17 cellular contexts compared by ENCODE assay signal in the genomic region with DNA sequence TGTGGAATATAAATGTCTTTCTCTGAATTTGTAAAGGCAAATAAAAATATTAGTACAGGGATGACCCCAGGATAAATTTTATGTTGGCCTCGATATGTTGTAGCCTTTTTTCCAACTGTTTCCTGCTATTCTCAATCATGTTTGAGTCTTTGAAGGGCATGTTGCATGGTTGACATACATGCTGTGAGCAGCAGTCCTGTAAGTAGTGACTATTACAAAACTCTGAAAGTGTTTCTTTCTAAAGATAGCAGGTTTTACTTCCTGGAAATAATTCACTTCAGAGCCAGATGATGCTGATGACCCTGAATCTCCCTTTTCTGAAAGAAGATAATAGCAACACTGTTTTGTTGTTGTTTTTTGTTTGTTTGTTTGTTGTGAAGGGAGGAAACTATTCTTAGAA.
DNase-seq lines count a peak whose midpoint lies in the region; ATAC-seq, FAIRE-seq and TF ChIP-seq lines count a peak whose summit lies in the region.
"Had no signal": no experiment of that assay in that cellular context is flagged by ENCODE, and none has a peak within 500 bp of the region (broad histone marks: within the 10 kb centered on the region; RNA-seq: fewer than 3 reads in every experiment).

No MANE protein-coding gene starts in this region.

- in situ Hi-C loops in GM12878 (cut with MboI): no loop called here

- SMC1A ChIA-PET in GM12878 (lab: Charles Lee; ENCODE audit: uncharacterized antibody, unreplicated experiment): no interaction called here

- H3K36me3 ChIP-seq in KMS-11 (ENCODE audit: insufficient read depth) (no peaks in the 10 kb centered on the region), GM12878 (ENCODE audit: control insufficient read depth in 2 of 2, insufficient read depth in 2 of 2, low read length in 1 of 2) (no peaks in the 10 kb centered on the region), smooth muscle cell (ENCODE audit: low read depth) (no peaks in the 10 kb centered on the region)

- H3K27me3 ChIP-seq in KMS-11 (ENCODE audit: insufficient read depth, low read depth): no peaks in the 10 kb centered on the region
- H3K27me3 ChIP-seq in GM12878 (replicated peaks in 1 of 2; ENCODE audit: control insufficient read depth in 2 of 2, insufficient read depth in 2 of 2, low read length in 1 of 2): no peaks in the 10 kb centered on the region
- no peaks in the 10 kb centered on the region for H3K27me3 ChIP-seq in smooth muscle cell (ENCODE audit: low read depth)

- H3F3A ChIP-seq in smooth muscle cell (ENCODE audit: low read depth): no peaks in the 10 kb centered on the region

- 0% methylated on average over 1 of the region's 1 CpG for WGBS in GM12878 (ENCODE audit: insufficient coverage, insufficient replicate concordance, low lambda C conversion rate, missing lambda C conversion rate)
- 80% methylated on average over 1 of the region's 1 CpG for WGBS in smooth muscle cell (ENCODE audit: low lambda C conversion rate)
- WGBS in lower leg skin, 2 donors: 39 to 56% methylated on average over 1 of the region's 1 CpG

- H3K9ac ChIP-seq in KMS-11 (no peak overlapping the region), GM12878 (ENCODE audit: control insufficient read depth, insufficient read depth, low read length) (no peak overlapping the region), smooth muscle cell (ENCODE audit: low read depth) (no peak overlapping the region)

- intact Hi-C loops in GM12878 (cut with micrococcal nuclease; ENCODE audit: unreplicated experiment) (no loop called here), lower leg skin (cut with DNase I; ENCODE audit: low total_unique reads) (no loop called here)

- H2AFZ ChIP-seq in KMS-11 (ENCODE audit: low read depth): no peak overlapping the region
- no peak overlapping the region for H2AFZ ChIP-seq in GM12878 (ENCODE audit: control insufficient read depth, low read depth, low read length)
- no peak overlapping the region for H2AFZ ChIP-seq in smooth muscle cell (ENCODE audit: low read depth)

- peak; percentile 35; the same call in 2 of the 3 replicates for ATAC-seq in GM12878
- ATAC-seq: CD8-positive, alpha-beta T cell; HepG2 had no signal

- H3K4me1 ChIP-seq in KMS-11 (ENCODE audit: low read depth, poor library complexity, severe bottlenecking): peaks cover 19% of the 10 kb centered on the region
- no peaks in the 10 kb centered on the region for H3K4me1 ChIP-seq in GM12878 (ENCODE audit: control insufficient read depth, insufficient read depth, low read length)
- no peaks in the 10 kb centered on the region for H3K4me1 ChIP-seq in smooth muscle cell (ENCODE audit: low read depth)

- POLR2A ChIA-PET in GM12878 (lab: Charles Lee): interaction anchor here (0.6 kb wide), 1 partner anchor 41 kb away, joined by 3 read pairs; no protein-coding TSS in a partner anchor

- TF ChIP-seq EP300 in GM12878 (IDR thresholded peaks at IDR 0.05; ENCODE audit: borderline replicate concordance in 1 of 2, control insufficient read depth in 1 of 2, low read depth in 2 of 2, low read length in 2 of 2): no peak

- peak overlapping the region; percentile 49; the same call in 1 of the 2 replicates for H3K27ac ChIP-seq in KMS-11
- no peak overlapping the region for H3K27ac ChIP-seq in GM12878 (ENCODE audit: control insufficient read depth, insufficient read depth)
- H3K27ac ChIP-seq in smooth muscle cell (ENCODE audit: low read depth): peak overlapping the region; percentile 32
- H3K27ac ChIP-seq: 22Rv1 had no signal

- H3K4me2 ChIP-seq in KMS-11 (0 out of 2 replicates have a peak overlapping the region, but pooled peaks have one; percentile 9), GM12878 (ENCODE audit: control insufficient read depth, insufficient read depth) (no peak overlapping the region), smooth muscle cell (no peak overlapping the region)

- no peak for TF ChIP-seq RAD21 in GM12878 (IDR thresholded peaks at IDR 0.05; ENCODE audit: insufficient read depth, low read depth, low read length)

- no peaks in the 10 kb centered on the region for H3K9me3 ChIP-seq in GM12878 (replicated peaks; ENCODE audit: control insufficient read depth, insufficient read depth, low read length)
- H3K9me3 ChIP-seq in smooth muscle cell (replicated peaks; ENCODE audit: low read depth): no peaks in the 10 kb centered on the region

- H3K79me2 ChIP-seq in KMS-11 (ENCODE audit: insufficient read depth, low read depth): no peaks in the 10 kb centered on the region
- no peaks in the 10 kb centered on the region for H3K79me2 ChIP-seq in GM12878 (ENCODE audit: control insufficient read depth, insufficient read depth, low read length)
- H3K79me2 ChIP-seq in smooth muscle cell (ENCODE audit: low read depth): no peaks in the 10 kb centered on the region

- RAD21 ChIA-PET in GM12878 (lab: Charles Lee; ENCODE audit: unreplicated experiment): interaction anchor here (1.6 kb wide), 1 partner anchor 115 kb away, joined by 5 read pairs; no protein-coding TSS in a partner anchor

- CTCF ChIA-PET in GM12878 (lab: Yijun Ruan, JAX): no interaction called here

- FAIRE-seq in GM12878 (lab: Jason Lieb, UNC): no peak
- FAIRE-seq: D721Med, GM12891, HepG2, HTR-8/SVneo had no signal

- TF ChIP-seq CTCF in KMS-11 (conservative IDR thresholded peaks at IDR 0.05; ENCODE audit: low read depth, low read length) (no peak), GM12878 (IDR thresholded peaks at IDR 0.05 in 2 of 3, conservative IDR thresholded peaks at IDR 0.05 in 1 of 3; ENCODE audit: control insufficient read depth in 2 of 3, extremely low read depth in 1 of 3, insufficient read depth in 1 of 3, low read depth in 3 of 3, low read length in 3 of 3) (no peak), smooth muscle cell (IDR thresholded peaks at IDR 0.05; ENCODE audit: borderline replicate concordance, insufficient read depth, poor library complexity, severe bottlenecking) (no peak), lower leg skin (IDR thresholded peaks at IDR 0.05) (no peak)

- DNase-seq in DMS53 (lab: John Stamatoyannopoulos, UW) (peak; percentile 50), DMS53 treated with DMSO at 0.1 percent for 48 hours (lab: John Stamatoyannopoulos, UW; ENCODE audit: unreplicated experiment) (no peak), GM12878 (ENCODE audit: low read depth, low spot score) (no peak), smooth muscle cell (lab: John Stamatoyannopoulos, UW; ENCODE audit: unreplicated experiment) (no peak), middle frontal gyrus (ENCODE audit: extremely low spot score, low spot score) (no peak), lower leg skin (ENCODE audit: low spot score in 2 of 2) (no peak), OCI-M1 (lab: John Stamatoyannopoulos, UW) (no peak)
- DNase-seq: CD8-positive, alpha-beta T cell; COR-L47; GOT3; H9 had no signal

- no TSS peak for BruUV-seq in GM12878 (replicated peaks; lab: Mats Ljungman, UMichigan)

- H4K20me1 ChIP-seq in KMS-11 (ENCODE audit: insufficient read depth) (no peaks in the 10 kb centered on the region), GM12878 (ENCODE audit: control insufficient read depth, insufficient read depth) (no peaks in the 10 kb centered on the region), smooth muscle cell (ENCODE audit: low read depth) (no peaks in the 10 kb centered on the region)

- TF ChIP-seq POLR2A in GM12878 (IDR thresholded peaks at IDR 0.05; ENCODE audit: low read depth, low read length) (no peak), lower leg skin (IDR thresholded peaks at IDR 0.05) (no peak)

- no peak overlapping the region for H3K4me3 ChIP-seq in KMS-11 (IDR thresholded peaks at IDR 0.05; ENCODE audit: insufficient read depth, low read depth, low read length)
- H3K4me3 ChIP-seq in GM12878: no peak overlapping the region
- H3K4me3 ChIP-seq in smooth muscle cell: no peak overlapping the region
- no peak overlapping the region for H3K4me3 ChIP-seq in lower leg skin (ENCODE audit: low read depth, poor library complexity, severe bottlenecking)

TF ChIP-seq in GM12878, 131 proteins besides CTCF, POLR2A, EP300 and RAD21 (continues in another document):
- TF ChIP-seq JUND (IDR thresholded peaks at IDR 0.05; ENCODE audit: low read depth, low read length): no peak
- no peak for TF ChIP-seq SPI1 (IDR thresholded peaks at IDR 0.05; ENCODE audit: borderline replicate concordance, insufficient read depth, low read depth, low read length)
- TF ChIP-seq, protein P1, sequence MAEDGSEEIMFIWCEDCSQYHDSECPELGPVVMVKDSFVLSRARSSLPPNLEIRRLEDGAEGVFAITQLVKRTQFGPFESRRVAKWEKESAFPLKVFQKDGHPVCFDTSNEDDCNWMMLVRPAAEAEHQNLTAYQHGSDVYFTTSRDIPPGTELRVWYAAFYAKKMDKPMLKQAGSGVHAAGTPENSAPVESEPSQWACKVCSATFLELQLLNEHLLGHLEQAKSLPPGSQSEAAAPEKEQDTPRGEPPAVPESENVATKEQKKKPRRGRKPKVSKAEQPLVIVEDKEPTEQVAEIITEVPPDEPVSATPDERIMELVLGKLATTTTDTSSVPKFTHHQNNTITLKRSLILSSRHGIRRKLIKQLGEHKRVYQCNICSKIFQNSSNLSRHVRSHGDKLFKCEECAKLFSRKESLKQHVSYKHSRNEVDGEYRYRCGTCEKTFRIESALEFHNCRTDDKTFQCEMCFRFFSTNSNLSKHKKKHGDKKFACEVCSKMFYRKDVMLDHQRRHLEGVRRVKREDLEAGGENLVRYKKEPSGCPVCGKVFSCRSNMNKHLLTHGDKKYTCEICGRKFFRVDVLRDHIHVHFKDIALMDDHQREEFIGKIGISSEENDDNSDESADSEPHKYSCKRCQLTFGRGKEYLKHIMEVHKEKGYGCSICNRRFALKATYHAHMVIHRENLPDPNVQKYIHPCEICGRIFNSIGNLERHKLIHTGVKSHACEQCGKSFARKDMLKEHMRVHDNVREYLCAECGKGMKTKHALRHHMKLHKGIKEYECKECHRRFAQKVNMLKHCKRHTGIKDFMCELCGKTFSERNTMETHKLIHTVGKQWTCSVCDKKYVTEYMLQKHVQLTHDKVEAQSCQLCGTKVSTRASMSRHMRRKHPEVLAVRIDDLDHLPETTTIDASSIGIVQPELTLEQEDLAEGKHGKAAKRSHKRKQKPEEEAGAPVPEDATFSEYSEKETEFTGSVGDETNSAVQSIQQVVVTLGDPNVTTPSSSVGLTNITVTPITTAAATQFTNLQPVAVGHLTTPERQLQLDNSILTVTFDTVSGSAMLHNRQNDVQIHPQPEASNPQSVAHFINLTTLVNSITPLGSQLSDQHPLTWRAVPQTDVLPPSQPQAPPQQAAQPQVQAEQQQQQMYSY (CRISPR knock-in tag; IDR thresholded peaks at IDR 0.05): no peak
- TF ChIP-seq ZZZ3 (IDR thresholded peaks at IDR 0.05; ENCODE audit: control insufficient read depth, insufficient read length, low read depth): no peak
- no peak for TF ChIP-seq DPF2 (IDR thresholded peaks at IDR 0.05)
- no peak for TF ChIP-seq MEF2B (IDR thresholded peaks at IDR 0.05; ENCODE audit: partially characterized antibody, poor library complexity, severe bottlenecking)
- TF ChIP-seq SUZ12 (IDR thresholded peaks at IDR 0.05; ENCODE audit: unreplicated experiment): no peak
- no peak for TF ChIP-seq ZNF622 (IDR thresholded peaks at IDR 0.05)
